9 cellular contexts compared by ENCODE assay signal in the genomic region with DNA sequence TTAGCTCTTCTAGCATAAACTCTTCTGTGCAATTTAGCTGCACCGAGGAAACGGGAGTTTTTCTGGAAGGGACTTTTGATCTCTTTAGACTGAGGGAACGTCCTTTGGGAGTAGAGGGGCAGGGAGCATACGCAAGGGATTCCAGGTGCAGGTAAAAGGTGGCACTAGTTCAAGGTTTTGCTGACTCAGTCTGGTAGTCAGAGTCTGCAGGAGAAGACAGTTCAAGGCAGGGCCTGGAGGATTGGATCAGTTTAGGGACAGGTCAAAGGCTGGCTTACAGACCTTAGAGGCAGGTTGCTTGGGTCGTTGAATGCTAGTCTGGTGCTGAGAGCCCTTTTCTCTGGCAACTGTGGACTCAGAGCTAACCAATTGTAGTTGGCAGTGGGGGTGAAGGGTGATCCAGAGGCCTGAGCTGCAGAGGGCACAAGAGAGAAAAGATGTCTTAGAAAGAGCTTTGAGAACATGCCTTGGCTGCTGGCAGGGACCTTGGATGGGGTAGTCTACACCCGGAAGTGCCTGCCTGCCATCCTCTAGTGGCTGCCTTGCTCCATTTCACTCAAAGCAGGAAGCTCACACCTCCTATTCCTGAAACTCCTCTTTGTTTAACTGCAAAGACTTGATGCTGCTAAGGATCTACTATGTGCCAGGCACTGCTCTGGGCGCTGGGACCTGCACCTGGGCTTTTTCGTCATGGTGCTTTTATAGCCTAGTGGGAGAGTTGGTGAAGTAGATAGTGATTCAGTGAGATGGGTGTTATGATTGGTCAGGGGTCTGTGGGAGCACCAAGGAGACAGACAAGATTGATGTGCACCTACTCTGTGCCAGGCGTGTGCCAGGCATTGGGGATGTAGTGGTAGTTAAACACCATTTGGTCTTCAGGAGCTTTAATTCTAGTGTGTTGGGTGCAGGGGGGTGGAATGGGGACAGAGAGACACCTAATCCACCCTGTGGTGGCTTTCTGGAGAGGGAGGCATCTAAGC. TPM values are rescaled to one million over a fixed set of nuclear protein-coding genes. Genes with fewer than 3 reads are reported as not detected.
A peak's percentile ranks its signal among the peaks of the same experiment; 100 is the strongest.
DNase-seq lines count a peak whose midpoint lies in the region; ATAC-seq, FAIRE-seq and TF ChIP-seq lines count a peak whose summit lies in the region.
"Had no signal": no experiment of that assay in that cellular context is flagged by ENCODE, and none has a peak within 500 bp of the region (broad histone marks: within the 10 kb centered on the region; RNA-seq: fewer than 3 reads in every experiment).

No MANE protein-coding gene starts in this region.

- H3K4me1 ChIP-seq in H1 (replicated peaks in 1 of 4; ENCODE audit: control insufficient read depth in 3 of 4, insufficient read depth in 4 of 4, low read length in 3 of 4): peaks cover 4 to 21% (median 14%) of the 10 kb centered on the region in 4 experiments

- no peak for TF ChIP-seq RAD21 in H1 (IDR thresholded peaks at IDR 0.05 in 1 of 2, conservative IDR thresholded peaks at IDR 0.05 in 1 of 2; ENCODE audit: low read depth in 2 of 2, low read length in 2 of 2)

- H2BK15ac ChIP-seq in H1 (ENCODE audit: low read length): 0 out of 2 replicates have a peak overlapping the region, but pooled peaks have one; percentile 18

- H3K4me3 ChIP-seq in H1 (ENCODE audit: extremely low read depth in 1 of 4, insufficient read depth in 2 of 4, low read depth in 3 of 4, low read length in 4 of 4) (peak overlapping the region in 1 of 4 experiments; percentile 70; a peak in 2 of 8 replicates), skin epidermis (peak overlapping the region; percentile 51 to 84 (median 66))

- 92% methylated on average over 9 of the region's 9 CpGs; no CpG with 5 or more reads in 1 of the 2 experiments for WGBS in H1 (ENCODE audit: extremely low coverage in 1 of 2, insufficient coverage in 1 of 2, insufficient read length in 1 of 2, insufficient replicate concordance in 2 of 2, low coverage in 1 of 2, low lambda C conversion rate in 2 of 2, missing lambda C conversion rate in 1 of 2), 2 experiments

- no peak for ATAC-seq in HG03025 (IDR thresholded peaks at IDR 0.05; ENCODE audit: low FRiP score, unreplicated experiment)

- TF ChIP-seq CTCF in H1 (IDR thresholded peaks at IDR 0.05; ENCODE audit: control extremely low read depth in 1 of 3, insufficient read depth in 1 of 3, low read depth in 1 of 3, low read length in 3 of 3): no peak

- H3K9me3 ChIP-seq in H1 (ENCODE audit: insufficient read depth in 2 of 2, low read depth in 1 of 2, low read length in 1 of 2): no peaks in the 10 kb centered on the region

- CTCF ChIA-PET in H1 (lab: Charles Lee; ENCODE audit: partially characterized antibody): interaction anchor here (0.8 to 1.9 kb wide), 12 partner anchors 9 to 196 kb away, joined by 3 to 9 read pairs (median 3); a partner anchor contains a TSS

- FAIRE-seq in RCC 7860 (lab: Jason Lieb, UNC) (no peak), H1 (lab: Jason Lieb, UNC) (no peak)
- FAIRE-seq: A204.1 had no signal

- no peak overlapping the region for H2BK5ac ChIP-seq in H1 (ENCODE audit: low read depth, low read length)

- H3K9ac ChIP-seq in H1 (replicated peaks in 1 of 4; ENCODE audit: extremely low read depth in 1 of 4, low read depth in 3 of 4, low read length in 3 of 4): no peak overlapping the region

- H2AK5ac ChIP-seq in H1 (ENCODE audit: low read depth, low read length): peak overlapping the region; percentile 79

- no peak overlapping the region for H4K5ac ChIP-seq in H1 (ENCODE audit: insufficient read length, low read depth, low read length)

- POLR2A ChIA-PET in H1 (lab: Charles Lee; ENCODE audit: partially characterized antibody): interaction anchor here (0.8 to 5.3 kb wide), 13 partner anchors 9 to 632 kb away, joined by 3 to 43 read pairs (median 3); a partner anchor contains a TSS

- H2BK12ac ChIP-seq in H1 (ENCODE audit: low read depth, low read length): no peak overlapping the region

- no peak overlapping the region for H4K8ac ChIP-seq in H1 (ENCODE audit: extremely low read depth, insufficient read depth, low read length)

- no peak overlapping the region for H3K23ac ChIP-seq in H1 (ENCODE audit: insufficient read length)

- TF ChIP-seq EP300 in H1 (IDR thresholded peaks at IDR 0.05; ENCODE audit: borderline replicate concordance in 1 of 2, low read depth in 2 of 2, low read length in 2 of 2): no peak

- H4K91ac ChIP-seq in H1 (replicated peaks; ENCODE audit: insufficient read length, low read length): no peak overlapping the region

- H3K36me3 ChIP-seq in H1 (ENCODE audit: control insufficient read depth in 2 of 4, insufficient read depth in 4 of 4, low read length in 3 of 4): peaks cover 0 to 3% (median under 1%) of the 10 kb centered on the region in 4 experiments; a peak in 3 of 8 replicates

- H3K14ac ChIP-seq in H1 (ENCODE audit: insufficient read length): no peak overlapping the region

- H2AFZ ChIP-seq in H1 (ENCODE audit: low read length): no peak overlapping the region

- H3K56ac ChIP-seq in H1 (replicated peaks; ENCODE audit: insufficient read length, low read depth, low read length): no peak overlapping the region

- H3K27ac ChIP-seq in H1 (ENCODE audit: low read depth, low read length) (no peak overlapping the region), skin epidermis (peak overlapping the region in 18 of 21 experiments; percentile 43 to 99 (median 96))

- no peak; a peak in 2 of 3 replicates for TF ChIP-seq POLR2A in H1 (IDR thresholded peaks at IDR 0.05; ENCODE audit: control extremely low read depth in 1 of 2, low read depth in 2 of 2, low read length in 2 of 2)

- no peaks in the 10 kb centered on the region for H4K20me1 ChIP-seq in H1 (replicated peaks in 1 of 2; ENCODE audit: control insufficient read depth in 1 of 2, insufficient read depth in 2 of 2, low read length in 2 of 2)

- no peak overlapping the region for H2BK20ac ChIP-seq in H1 (ENCODE audit: low read length)

- no peak overlapping the region for H3K4ac ChIP-seq in H1 (replicated peaks; ENCODE audit: insufficient read length, low read depth, low read length)

- H3K23me2 ChIP-seq in H1 (ENCODE audit: low read depth, low read length): peaks cover 11% of the 10 kb centered on the region

- peak overlapping the region in 1 of 2 experiments; percentile 100; a peak in 1 of 4 replicates for H3K4me2 ChIP-seq in H1 (ENCODE audit: insufficient read depth in 1 of 2, low read depth in 2 of 2, low read length in 2 of 2)

- H3K79me1 ChIP-seq in H1 (ENCODE audit: low read depth, low read length): peaks cover 5% of the 10 kb centered on the region

- H2BK120ac ChIP-seq in H1 (replicated peaks; ENCODE audit: low read depth, low read length): no peak overlapping the region

- H3K79me2 ChIP-seq in H1 (ENCODE audit: control insufficient read depth in 1 of 2, insufficient read depth in 2 of 2, low read length in 2 of 2): peaks cover 0 to 8% of the 10 kb centered on the region in 2 experiments; a peak in 2 of 4 replicates

- peak overlapping the region; percentile 0; the same call in 1 of the 2 replicates for H3K18ac ChIP-seq in H1 (ENCODE audit: extremely low read depth, low read length)

- no peaks in the 10 kb centered on the region for H3K27me3 ChIP-seq in H1 (replicated peaks in 1 of 4; ENCODE audit: control insufficient read depth in 3 of 4, extremely low read depth in 1 of 4, insufficient read depth in 3 of 4, low read length in 3 of 4)

- DNase-seq in DMS53 (lab: John Stamatoyannopoulos, UW): peak; percentile 4
- DNase-seq in DMS53 treated with DMSO at 0.1 percent for 48 hours (lab: John Stamatoyannopoulos, UW; ENCODE audit: unreplicated experiment): no peak
- peak; percentile 17 for DNase-seq in RCC 7860 (ENCODE audit: low spot score)
- DNase-seq in H1 (ENCODE audit: low read depth in 1 of 2, low spot score in 2 of 2): no peak
- no peak for DNase-seq in HT-29 (ENCODE audit: low spot score)
- DNase-seq in NCI-H2171 treated with DMSO at 0.1 percent for 48 hours (lab: John Stamatoyannopoulos, UW): no peak

TF ChIP-seq in H1, 55 proteins besides CTCF, POLR2A, EP300 and RAD21:
- TF ChIP-seq KDM5A (IDR thresholded peaks at IDR 0.05; ENCODE audit: low read length): no peak
- TF ChIP-seq POLR2AphosphoS5 (IDR thresholded peaks at IDR 0.05; ENCODE audit: low read depth, low read length): peak; percentile 59

RNA-seq across cellular contexts. Expression of a gene that starts 17.1 kb away (rescaled TPM):
- total RNA-seq in H1 (2021; fragmentation: NEBNext Ultra II Directional; extraction: Animal tissue kit (Norgen Biotek cat#: 25700)): 33.8 and 36.0 TPM in 2 replicates
- 27.6 and 38.3 TPM in 2 replicates for polyA plus RNA-seq in H1 (2011; rRNA removed)
- 55.4 TPM for polyA plus RNA-seq in H1 (2011; cell fraction: cytosol; rRNA removed)
- polyA plus RNA-seq in H1 (2011; cell fraction: nucleus; rRNA removed): 134 TPM
- 55.6 to 81.0 TPM (median 63.3 TPM) in 4 replicates for polyA plus RNA-seq in H1 (2012, experiment 1 of 2)
- polyA plus RNA-seq in H1 (2012, experiment 2 of 2): 4.6 TPM
- 44.4 TPM for polyA plus RNA-seq in H1 (2013, experiment 1 of 2)
- polyA plus RNA-seq in H1 (2013, experiment 2 of 2): 37.1 TPM
- polyA minus RNA-seq in H1 (2011; rRNA and poly(A)+ RNA removed): 75.5 and 135 TPM in 2 replicates
- polyA minus RNA-seq in H1 (2011; cell fraction: cytosol; rRNA and poly(A)+ RNA removed): 20.6 TPM
- 72.4 TPM for polyA minus RNA-seq in H1 (2011; cell fraction: nucleus; rRNA and poly(A)+ RNA removed)
- total RNA-seq in HT-29 (2014; rRNA removed; shearing (Covaris generic)): 0.23 and 0.31 TPM in 2 replicates

RNA-seq across cellular contexts. Expression of a gene that starts 52.7 kb away (rescaled TPM):
- total RNA-seq in H1 (2021; fragmentation: NEBNext Ultra II Directional; extraction: Animal tissue kit (Norgen Biotek cat#: 25700)): 0.67 and 1.5 TPM in 2 replicates
- polyA plus RNA-seq in H1 (2011; rRNA removed): 2.2 and 3.1 TPM in 2 replicates
- polyA plus RNA-seq in H1 (2011; cell fraction: cytosol; rRNA removed): 2.0 TPM
- 1.4 TPM for polyA plus RNA-seq in H1 (2011; cell fraction: nucleus; rRNA removed)
- 0.84 to 2.4 TPM (median 1.9 TPM) in 4 replicates for polyA plus RNA-seq in H1 (2012, experiment 1 of 2)
- 1.5 TPM for polyA plus RNA-seq in H1 (2012, experiment 2 of 2)
- 1.7 TPM for polyA plus RNA-seq in H1 (2013, experiment 1 of 2)
- 2.0 TPM for polyA plus RNA-seq in H1 (2013, experiment 2 of 2)
- polyA minus RNA-seq in H1 (2011; rRNA and poly(A)+ RNA removed): 0.56 and 0.69 TPM in 2 replicates
- polyA minus RNA-seq in H1 (2011; cell fraction: cytosol; rRNA and poly(A)+ RNA removed): not detected
- not detected for polyA minus RNA-seq in H1 (2011; cell fraction: nucleus; rRNA and poly(A)+ RNA removed)
- not detected in 2 replicates for total RNA-seq in HT-29 (2014; rRNA removed; shearing (Covaris generic))

RNA-seq across cellular contexts. Expression of a gene that starts 56.7 kb away (rescaled TPM):
- 1.7 and 4.2 TPM in 2 replicates for total RNA-seq in H1 (2021; fragmentation: NEBNext Ultra II Directional; extraction: Animal tissue kit (Norgen Biotek cat#: 25700))
- 6.0 and 7.2 TPM in 2 replicates for polyA plus RNA-seq in H1 (2011; rRNA removed)
- 7.5 TPM for polyA plus RNA-seq in H1 (2011; cell fraction: cytosol; rRNA removed)
- polyA plus RNA-seq in H1 (2011; cell fraction: nucleus; rRNA removed): 5.0 TPM
- polyA plus RNA-seq in H1 (2012, experiment 1 of 2): 2.7 to 5.7 TPM (median 5.2 TPM) in 4 replicates
- 3.9 TPM for polyA plus RNA-seq in H1 (2012, experiment 2 of 2)
- polyA plus RNA-seq in H1 (2013, experiment 1 of 2): 7.7 TPM
- polyA plus RNA-seq in H1 (2013, experiment 2 of 2): 7.4 TPM
- polyA minus RNA-seq in H1 (2011; rRNA and poly(A)+ RNA removed): 1.7 and 4.1 TPM in 2 replicates
- polyA minus RNA-seq in H1 (2011; cell fraction: cytosol; rRNA and poly(A)+ RNA removed): 2.9 TPM
- polyA minus RNA-seq in H1 (2011; cell fraction: nucleus; rRNA and poly(A)+ RNA removed): 1.3 TPM
- not detected in 2 replicates for total RNA-seq in HT-29 (2014; rRNA removed; shearing (Covaris generic))

Comparison
In these comparisons a context has a peak if more than half of its experiments do, and no peak if none do; other contexts are left out.
1. DNase-seq: peak in DMS53 (single experiment) and RCC 7860 (single experiment); none in DMS53 treated with DMSO at 0.1 percent for 48 hours (single experiment), H1 (0 of 2), HT-29 (single experiment) and NCI-H2171 treated with DMSO at 0.1 percent for 48 hours (single experiment).
2. RNA of a gene that starts 17.1 kb away (total RNA-seq): 33.8 to 36.0 TPM in H1; 0.23 to 0.31 TPM in HT-29; every median in the first group is over 10 times any median in the second.